In genomic region chr2:18959200-18959599, GRCh38 we compare ENCODE assay signal across 38 cellular contexts.
"Had no signal": no experiment of that assay in that cellular context is flagged by ENCODE, and none has a peak within 500 bp of the region (broad histone marks: within the 10 kb centered on the region; RNA-seq: fewer than 3 reads in every experiment).

No MANE protein-coding gene starts in this region.

- H3K27ac Mint-ChIP-seq: activated naive CD4-positive, alpha-beta T cell treated with anti-CD3 and anti-CD28 coated beads for 36 hours; activated naive CD4-positive, alpha-beta T cell treated with anti-CD3 and anti-CD28 coated beads, Interleukin-2, amount 50 U/mL, for 24 hours; activated naive CD4-positive, alpha-beta T cell treated with anti-CD3 and anti-CD28 coated beads, Interleukin-2, amount 50 U/mL, for 72 hours; activated naive CD8-positive, alpha-beta T cell; activated naive CD8-positive, alpha-beta T cell treated with anti-CD3 and anti-CD28 coated beads for 36 hours; activated naive CD8-positive, alpha-beta T cell treated with anti-CD3 and anti-CD28 coated beads, Interleukin-2, amount 10 ng/mL, durations not matched to agents 7 days and 5 days; activated naive CD8-positive, alpha-beta T cell treated with anti-CD3 and anti-CD28 coated beads, Interleukin-2, amount 50 U/mL, for 24 hours; activated T-cell treated with anti-CD3 and anti-CD28 coated beads, Interleukin-2, amount 50 U/mL, for 24 hours; activated T-cell treated with anti-CD3 and anti-CD28 coated beads, Interleukin-2, amount 50 U/mL, for 72 hours; activated T-helper 1 cell treated with anti-CD3 and anti-CD28 coated beads, Interleukin-12 subunit alpha, Interleukin-12 subunit beta, Interleukin-2, Interleukin-4 antibody, amounts not matched to agents 30 ng/mL and 10 ng/mL and 1 ng/mL, durations not matched to agents 14 hours and 24 hours and 36 hours; activated T-helper 17 cell treated with anti-CD3 and anti-CD28 coated beads, Interleukin-2, amount 50 U/mL, for 72 hours; activated T-helper 2 cell treated with anti-CD3 and anti-CD28 coated beads, Interferon-gamma antibody, Interleukin-2, Interleukin-4, amounts not matched to agents 10 μg/mL and 5 μg/mL and 100 μg/mL, durations not matched to agents 14 hours and 24 hours and 36 hours; brain had no signal

- H3K9me3 ChIP-seq: adrenal gland, ascending aorta, body of pancreas, breast epithelium had no signal

- H3K27me3 Mint-ChIP-seq: activated naive CD4-positive, alpha-beta T cell treated with anti-CD3 and anti-CD28 coated beads, Interleukin-2, amount 50 U/mL, for 24 hours; activated naive CD8-positive, alpha-beta T cell; activated naive CD8-positive, alpha-beta T cell treated with anti-CD3 and anti-CD28 coated beads for 36 hours; activated naive CD8-positive, alpha-beta T cell treated with anti-CD3 and anti-CD28 coated beads, Interleukin-2, amount 10 ng/mL, durations not matched to agents 7 days and 5 days; activated naive CD8-positive, alpha-beta T cell treated with anti-CD3 and anti-CD28 coated beads, Interleukin-2, amount 50 U/mL, for 24 hours; activated T-cell treated with anti-CD3 and anti-CD28 coated beads, Interleukin-2, amount 50 U/mL, for 24 hours; activated T-helper 17 cell treated with anti-CD3 and anti-CD28 coated beads, Interleukin-2, amount 50 U/mL, for 72 hours; brain; central memory CD8-positive, alpha-beta T cell had no signal

- H3K27me3 ChIP-seq: adrenal gland, ascending aorta, body of pancreas, brain microvascular endothelial cell, breast epithelium, cardiac muscle cell had no signal

- H3K9me3 Mint-ChIP-seq: activated T-helper 1 cell treated with anti-CD3 and anti-CD28 coated beads, Interleukin-12 subunit alpha, Interleukin-12 subunit beta, Interleukin-2, Interleukin-4 antibody, amounts not matched to agents 30 ng/mL and 10 ng/mL and 1 ng/mL, durations not matched to agents 14 hours and 24 hours and 36 hours; activated T-helper 2 cell treated with anti-CD3 and anti-CD28 coated beads, Interferon-gamma antibody, Interleukin-2, Interleukin-4, amounts not matched to agents 10 μg/mL and 5 μg/mL and 100 μg/mL, durations not matched to agents 14 hours and 24 hours and 36 hours had no signal

- H3K4me3 Mint-ChIP-seq: activated naive CD4-positive, alpha-beta T cell treated with anti-CD3 and anti-CD28 coated beads for 36 hours; activated naive CD4-positive, alpha-beta T cell treated with anti-CD3 and anti-CD28 coated beads, Interleukin-2, amount 50 U/mL, for 24 hours; activated naive CD8-positive, alpha-beta T cell; activated naive CD8-positive, alpha-beta T cell treated with anti-CD3 and anti-CD28 coated beads for 36 hours; activated naive CD8-positive, alpha-beta T cell treated with anti-CD3 and anti-CD28 coated beads, Interleukin-2, amount 10 ng/mL, durations not matched to agents 7 days and 5 days; activated naive CD8-positive, alpha-beta T cell treated with anti-CD3 and anti-CD28 coated beads, Interleukin-2, amount 50 U/mL, for 24 hours; activated T-cell treated with anti-CD3 and anti-CD28 coated beads, Interleukin-2, amount 50 U/mL, for 24 hours; activated T-cell treated with anti-CD3 and anti-CD28 coated beads, Interleukin-2, amount 50 U/mL, for 4 hours; activated T-cell treated with anti-CD3 and anti-CD28 coated beads, Interleukin-2, amount 50 U/mL, for 72 hours; activated T-helper 1 cell treated with anti-CD3 and anti-CD28 coated beads, Interleukin-12 subunit alpha, Interleukin-12 subunit beta, Interleukin-2, Interleukin-4 antibody, amounts not matched to agents 30 ng/mL and 10 ng/mL and 1 ng/mL, durations not matched to agents 14 hours and 24 hours and 36 hours; activated T-helper 17 cell treated with anti-CD3 and anti-CD28 coated beads, Interleukin-2, amount 50 U/mL, for 72 hours; brain; central memory CD8-positive, alpha-beta T cell had no signal

- H3K4me1 Mint-ChIP-seq: activated naive CD4-positive, alpha-beta T cell treated with anti-CD3 and anti-CD28 coated beads, Interleukin-2, amount 50 U/mL, for 24 hours; activated naive CD8-positive, alpha-beta T cell treated with anti-CD3 and anti-CD28 coated beads for 36 hours; activated naive CD8-positive, alpha-beta T cell treated with anti-CD3 and anti-CD28 coated beads, Interleukin-2, amount 10 ng/mL, durations not matched to agents 7 days and 5 days; activated naive CD8-positive, alpha-beta T cell treated with anti-CD3 and anti-CD28 coated beads, Interleukin-2, amount 50 U/mL, for 24 hours; activated T-helper 17 cell treated with anti-CD3 and anti-CD28 coated beads, Interleukin-2, amount 50 U/mL, for 72 hours; brain; central memory CD8-positive, alpha-beta T cell had no signal

- H3K36me3 Mint-ChIP-seq: activated naive CD8-positive, alpha-beta T cell treated with anti-CD3 and anti-CD28 coated beads, Interleukin-2, amount 10 ng/mL, durations not matched to agents 7 days and 5 days; brain had no signal

- FAIRE-seq: bronchial epithelial cell had no signal

- H3K36me3 ChIP-seq: adrenal gland, ascending aorta, brain microvascular endothelial cell, breast epithelium, cardiac muscle cell had no signal

- H3K27ac ChIP-seq: adrenal gland, ascending aorta, body of pancreas, brain microvascular endothelial cell, breast epithelium, cardiac muscle cell had no signal

- H3K4me3 ChIP-seq: adrenal gland, ascending aorta, body of pancreas, breast epithelium, cardiac muscle cell had no signal

- H3K4me1 ChIP-seq: adrenal gland, ascending aorta, body of pancreas, breast epithelium had no signal

- ATAC-seq: activated naive CD4-positive, alpha-beta T cell treated with anti-CD3 and anti-CD28 coated beads, Interleukin-2, amount 50 U/mL, for 72 hours; activated naive CD8-positive, alpha-beta T cell treated with anti-CD3 and anti-CD28 coated beads, Interleukin-2, amount 50 U/mL, for 24 hours; activated T-cell treated with anti-CD3 and anti-CD28 coated beads, Interleukin-2, amount 50 U/mL, for 4 hours; activated T-cell treated with anti-CD3 and anti-CD28 coated beads, Interleukin-2, amount 50 U/mL, for 72 hours; activated T-helper 17 cell treated with anti-CD3 and anti-CD28 coated beads, Interleukin-2, amount 50 U/mL, for 72 hours; body of pancreas had no signal

- DNase-seq: activated effector memory CD4-positive, alpha-beta T cell treated with anti-CD3 and anti-CD28 coated beads, Interleukin-2, amount 50 U/mL, for 16 hours; activated effector memory CD4-positive, alpha-beta T cell treated with Interleukin-2 at 50 U/mL for 16 hours; activated gamma-delta T cell; activated gamma-delta T cell treated with Interleukin-2 at 50 U/mL for 16 hours; activated naive CD4-positive, alpha-beta T cell; activated naive CD4-positive, alpha-beta T cell treated with anti-CD3 and anti-CD28 coated beads for 36 hours; activated naive CD4-positive, alpha-beta T cell treated with anti-CD3 and anti-CD28 coated beads, Interleukin-2, amount 50 U/mL, for 16 hours; activated naive CD4-positive, alpha-beta T cell treated with Interleukin-2 at 50 U/mL for 16 hours; activated naive CD8-positive, alpha-beta T cell treated with anti-CD3 and anti-CD28 coated beads for 36 hours; activated naive CD8-positive, alpha-beta T cell treated with anti-CD3 and anti-CD28 coated beads, Interleukin-2, amount 10 ng/mL, durations not matched to agents 7 days and 5 days; activated naive CD8-positive, alpha-beta T cell treated with anti-CD3 and anti-CD28 coated beads, Interleukin-2, amount 50 U/mL, for 24 hours; activated T-cell treated with anti-CD3 and anti-CD28 coated beads, Interleukin-2, amount 50 U/mL, for 1 hour; activated T-cell treated with anti-CD3 and anti-CD28 coated beads, Interleukin-2, amount 50 U/mL, for 24 hours; activated T-cell treated with anti-CD3 and anti-CD28 coated beads, Interleukin-2, amount 50 U/mL, for 4 hours; activated T-cell treated with anti-CD3 and anti-CD28 coated beads, Interleukin-2, amount 50 U/mL, for 48 hours; activated T-cell treated with anti-CD3 and anti-CD28 coated beads, Interleukin-2, amount 50 U/mL, for 72 hours; adrenal gland; amniotic stem cell; amygdala; anterior cingulate cortex; aorta; body of pancreas; brain microvascular endothelial cell; caudate nucleus; central memory CD4-positive, alpha-beta T cell; cerebellar nuclear complex had no signal
